In genomic region chr19:31346184-31346583, GRCh38 we compare ENCODE assay signal across 26 cellular contexts. TPM values are rescaled to one million over a fixed set of nuclear protein-coding genes. Genes with fewer than 3 reads are reported as not detected.
DNase-seq lines count a peak whose midpoint lies in the region; ATAC-seq and TF ChIP-seq lines count a peak whose summit lies in the region.
"Had no signal": no experiment of that assay in that cellular context is flagged by ENCODE, and none has a peak within 500 bp of the region (broad histone marks: within the 10 kb centered on the region; RNA-seq: fewer than 3 reads in every experiment).

No MANE protein-coding gene starts in this region.

- in situ Hi-C loops in transverse colon (cut with MboI; ENCODE audit: low pct_ligation_motif_present in 1 of 4, low pct_unique_long_range_greater_than_20kb in 1 of 4, low sequenced_read_pairs in 3 of 4): no loop called here

- H3K4me1 ChIP-seq in right atrium auricular region (peaks cover 0 to 16% of the 10 kb centered on the region in 2 donors), sigmoid colon (peaks cover 0 to 62% (median 40%) of the 10 kb centered on the region in 4 donors), transverse colon (peaks cover 0 to 29% (median 7%) of the 10 kb centered on the region in 4 donors)

- no peaks in the 10 kb centered on the region for H3K36me3 ChIP-seq in right atrium auricular region
- H3K36me3 ChIP-seq in sigmoid colon: no peaks in the 10 kb centered on the region
- no peaks in the 10 kb centered on the region for H3K36me3 ChIP-seq in transverse colon
- H3K36me3 ChIP-seq: HAP-1 had no signal

- no peak for ATAC-seq in left ventricle myocardium superior
- no peak for ATAC-seq in GM21825 (IDR thresholded peaks at IDR 0.05; ENCODE audit: unreplicated experiment)
- ATAC-seq: GM23338, SK-N-SH treated with all-trans-retinoic acid at 6 μM for 48 hours had no signal

- no peaks in the 10 kb centered on the region for H3K27me3 ChIP-seq in right atrium auricular region
- H3K27me3 ChIP-seq in sigmoid colon: no peaks in the 10 kb centered on the region
- H3K27me3 ChIP-seq in transverse colon: peaks cover 55% of the 10 kb centered on the region

- intact Hi-C loops in left ventricle myocardium superior (cut with micrococcal nuclease) (no loop called here), sigmoid colon (cut with DNase I) (loop anchor here (10.0 kb wide), 2 partner anchors 241 to 619 kb away; no protein-coding TSS in a partner anchor), transverse colon (cut with DNase I; ENCODE audit: low total_unique reads) (loop anchor here (5.0 kb wide), 1 partner anchor 1629 kb away; the partner anchor contains the start of gene C19orf12)

- no peak for TF ChIP-seq POLR2A in sigmoid colon (IDR thresholded peaks at IDR 0.05)
- TF ChIP-seq POLR2A in transverse colon (IDR thresholded peaks at IDR 0.05): no peak

- DNase-seq in right atrium auricular region (ENCODE audit: low spot score) (peak; percentile 30), left ventricle myocardium superior (no peak), fibroblast of villous mesenchyme (ENCODE audit: low read depth) (no peak), sigmoid colon (no peak), transverse colon (no peak), A172 (ENCODE audit: low spot score) (no peak), NCI-H1105 treated with DMSO at 0.1 percent for 48 hours (lab: John Stamatoyannopoulos, UW) (no peak)
- DNase-seq: DMS53; GDM1; NCI-H1105; NCI-H1694; NCI-H2081; NCI-H2171; NCI-H345; NCI-H524; NCI-H774; NK-92 treated with Interleukin-12 subunit alpha and Interleukin-12 subunit beta, amount 100 ng/mL, for 24 hours; SHP77 treated with DMSO at 0.1 percent for 48 hours had no signal

- TF ChIP-seq CTCF in right atrium auricular region (IDR thresholded peaks at IDR 0.05): no peak
- no peak for TF ChIP-seq CTCF in fibroblast of villous mesenchyme (IDR thresholded peaks at IDR 0.05; ENCODE audit: insufficient read depth, low read depth, low read length)
- TF ChIP-seq CTCF in sigmoid colon (IDR thresholded peaks at IDR 0.05): no peak
- no peak for TF ChIP-seq CTCF in transverse colon (IDR thresholded peaks at IDR 0.05)

- TF ChIP-seq EP300 in sigmoid colon (IDR thresholded peaks at IDR 0.05) (no peak), transverse colon (IDR thresholded peaks at IDR 0.05; ENCODE audit: low read depth) (no peak)

- WGBS in sigmoid colon, 2 donors: 71 to 80% methylated on average over 6 of the region's 6 CpGs
- WGBS in transverse colon (ENCODE audit: low coverage in 1 of 2), 2 donors: 40 to 83% methylated on average over 2 to 6 of the region's 6 CpGs

- H3K9me3 ChIP-seq in right atrium auricular region (no peaks in the 10 kb centered on the region), sigmoid colon (no peaks in the 10 kb centered on the region), transverse colon (no peaks in the 10 kb centered on the region)
- H3K9me3 ChIP-seq: HAP-1 had no signal

- H3K27ac ChIP-seq in right atrium auricular region (no peak overlapping the region), sigmoid colon (peak overlapping the region; percentile 53 to 99 (median 97)), transverse colon (peak overlapping the region in 2 of 4 donors; percentile 29 to 30)
- H3K27ac ChIP-seq: 22Rv1, C4-2B, RWPE1 had no signal

- H3K4me3 ChIP-seq in right atrium auricular region (no peak overlapping the region), fibroblast of villous mesenchyme (ENCODE audit: low read depth, low read length) (peak overlapping the region; percentile 85), sigmoid colon (no peak overlapping the region), transverse colon (no peak overlapping the region)
- H3K4me3 ChIP-seq: GM23338, HAP-1 had no signal

RNA-seq across cellular contexts. Expression of gene TSHZ3, which starts 3.1 kb away (rescaled TPM):
- 1 to 10 TPM; 3.9 to 5.6 TPM for total RNA-seq in right atrium auricular region
- 2.6 TPM for total RNA-seq in left ventricle myocardium superior
- 10.8 and 13.2 TPM in 2 replicates for total RNA-seq in fibroblast of villous mesenchyme
- total RNA-seq in sigmoid colon: 10 to 100 TPM; 16.1 to 27.7 (median 21.2) TPM
- polyA plus RNA-seq in sigmoid colon: 1 to 10 TPM in 2 of 3 donors, under 1 TPM in 1; 0.46 to 2.6 (median 1.2) TPM
- total RNA-seq in transverse colon: 1 to 10 TPM; 3.0 to 6.4 (median 4.6) TPM
- 4.7 and 5.6 TPM in 2 replicates for total RNA-seq in A172 (2014; rRNA removed; shearing (Covaris generic))
- polyA plus RNA-seq: IgD-negative memory B cell had no signal

Comparison
In these comparisons a context has a peak if more than half of its experiments do, and no peak if none do; other contexts are left out.
1. H3K27ac ChIP-seq: peak in sigmoid colon (4 of 4); none in right atrium auricular region (0 of 2).